In genomic region chr16:8621572-8622314, GRCh38 we compare ENCODE assay signal across 8 cellular contexts. TPM values are rescaled to one million over a fixed set of nuclear protein-coding genes. Genes with fewer than 3 reads are reported as not detected.
DNase-seq lines count a peak whose midpoint lies in the region; ATAC-seq and TF ChIP-seq lines count a peak whose summit lies in the region.

Gene METTL22 (plus strand): TSS chr16:8621698. CDS start chr16:8625666, 3,968 bp downstream.

- CTCF ChIA-PET in BJ (lab: Yijun Ruan, JAX) = interaction anchor here (1.2 to 1.6 kb wide), 2 partner anchors 48 to 54 kb away, joined by 3 read pairs; no protein-coding TSS in a partner anchor
- CTCF ChIA-PET in activated CD4-positive, alpha-beta T cell treated with anti-CD3 and anti-CD28 coated beads, Interleukin-2, amount 10 ng/mL, durations not matched to agents 7 days and 5 days (lab: Charles Lee) = interaction anchor here (0.6 kb wide), 1 partner anchor 25 kb away, joined by 3 read pairs; no protein-coding TSS in a partner anchor

- DNase-seq in BJ (ENCODE audit: low read depth) (peak; percentile 29), GM19240 (ENCODE audit: insufficient read length, low spot score) (peak; percentile 99), NCI-H526 treated with DMSO at 0.1 percent for 48 hours (lab: John Stamatoyannopoulos, UW) (peak; percentile 68), cortex of kidney (lab: John Stamatoyannopoulos, UW) (peak; percentile 35), left colon (peak; percentile 86 to 95)
- DNase-seq in activated CD4-positive, alpha-beta T cell treated with anti-CD3 and anti-CD28 coated beads, Interleukin-2, amount 10 ng/mL, durations not matched to agents 7 days and 5 days = peak; percentile 92
- DNase-seq in stimulated activated CD4-positive, alpha-beta T cell treated with anti-CD3 and anti-CD28 coated beads, Interleukin-1b, Interleukin-23, amount 100 ng/mL, for 4 hours (ENCODE audit: low read depth in 2 of 2) = peak; percentile 90 to 97

- peak within 1 kb of the TSS; percentile 98 for H3K4me3 ChIP-seq in BJ (ENCODE audit: low read depth, low read length)

- H3K4me3 Mint-ChIP-seq in activated CD4-positive, alpha-beta T cell treated with anti-CD3 and anti-CD28 coated beads, Interleukin-2, amount 10 ng/mL, durations not matched to agents 7 days and 5 days = peak within 1 kb of the TSS; percentile 97

- H3K36me3 ChIP-seq in BJ (ENCODE audit: control insufficient read depth, insufficient read depth, low read length) = peaks cover 8% of the 10 kb centered on the region

- intact Hi-C loops in left colon (cut with DNase I, micrococcal nuclease) = no loop called here

- peaks cover 10% of the 10 kb centered on the region for H3K36me3 Mint-ChIP-seq in activated CD4-positive, alpha-beta T cell treated with anti-CD3 and anti-CD28 coated beads, Interleukin-2, amount 10 ng/mL, durations not matched to agents 7 days and 5 days (ENCODE audit: low read depth)

- peaks cover 20% of the 10 kb centered on the region for H3K27me3 Mint-ChIP-seq in activated CD4-positive, alpha-beta T cell treated with anti-CD3 and anti-CD28 coated beads, Interleukin-2, amount 10 ng/mL, durations not matched to agents 7 days and 5 days

- H3K9me3 Mint-ChIP-seq in activated CD4-positive, alpha-beta T cell treated with anti-CD3 and anti-CD28 coated beads, Interleukin-2, amount 10 ng/mL, durations not matched to agents 7 days and 5 days = no peaks in the 10 kb centered on the region

- H3K27me3 ChIP-seq in BJ (ENCODE audit: control insufficient read depth, insufficient read depth, low read length) = peaks cover 3% of the 10 kb centered on the region

- POLR2A ChIA-PET in BJ (lab: Charles Lee) = interaction anchor here (0.7 kb wide), 1 partner anchor 14 kb away, joined by 3 read pairs; no protein-coding TSS in a partner anchor
- POLR2A ChIA-PET in activated CD4-positive, alpha-beta T cell treated with anti-CD3 and anti-CD28 coated beads, Interleukin-2, amount 10 ng/mL, durations not matched to agents 7 days and 5 days (lab: Charles Lee) = no interaction called here

- peaks cover 19% of the 10 kb centered on the region for H3K4me1 Mint-ChIP-seq in activated CD4-positive, alpha-beta T cell treated with anti-CD3 and anti-CD28 coated beads, Interleukin-2, amount 10 ng/mL, durations not matched to agents 7 days and 5 days

- TF ChIP-seq CTCF in BJ (IDR thresholded peaks at IDR 0.05; ENCODE audit: insufficient read depth, low read depth, low read length) = no peak

- ATAC-seq in HG03442 (IDR thresholded peaks at IDR 0.05; ENCODE audit: unreplicated experiment) (peak; percentile 85), left colon (peak; percentile 100)

- peak within 1 kb of the TSS; percentile 92 for H3K27ac Mint-ChIP-seq in activated CD4-positive, alpha-beta T cell treated with anti-CD3 and anti-CD28 coated beads, Interleukin-2, amount 10 ng/mL, durations not matched to agents 7 days and 5 days

RNA-seq across cellular contexts. Expression of gene METTL22, which starts in this region (rescaled TPM):
- 43.9 and 54.6 TPM in 2 replicates for polyA plus RNA-seq in BJ (2011; rRNA removed)
- polyA minus RNA-seq in BJ (2011; rRNA and poly(A)+ RNA removed) = 50.9 and 67.2 TPM in 2 replicates
- total RNA-seq in activated CD4-positive, alpha-beta T cell treated with anti-CD3 and anti-CD28 coated beads, Interleukin-2, amount 10 ng/mL, durations not matched to agents 7 days and 5 days = 10 to 100 TPM; 28.7 to 30.2 TPM
- total RNA-seq in left colon = 10 to 100 TPM; 25.4 to 35.7 TPM

Comparison
In these comparisons a context has a peak if more than half of its experiments do, and no peak if none do; other contexts are left out.
1. Peak in every context shown above with its lines: DNase-seq, ATAC-seq and H3K4me3 ChIP-seq.
2. DNase-seq: peak in every context shown above with its lines; median percentile 99 in GM19240; 94 in stimulated activated CD4-positive, alpha-beta T cell treated with anti-CD3 and anti-CD28 coated beads, Interleukin-1b, Interleukin-23, amount 100 ng/mL, for 4 hours; 92 in activated CD4-positive, alpha-beta T cell treated with anti-CD3 and anti-CD28 coated beads, Interleukin-2, amount 10 ng/mL, durations not matched to agents 7 days and 5 days; 90 in left colon; 68 in NCI-H526 treated with DMSO at 0.1 percent for 48 hours; 35 in cortex of kidney; 29 in BJ.